Comparison of ENCODE assay signal across 8 cellular contexts in the genomic region with DNA sequence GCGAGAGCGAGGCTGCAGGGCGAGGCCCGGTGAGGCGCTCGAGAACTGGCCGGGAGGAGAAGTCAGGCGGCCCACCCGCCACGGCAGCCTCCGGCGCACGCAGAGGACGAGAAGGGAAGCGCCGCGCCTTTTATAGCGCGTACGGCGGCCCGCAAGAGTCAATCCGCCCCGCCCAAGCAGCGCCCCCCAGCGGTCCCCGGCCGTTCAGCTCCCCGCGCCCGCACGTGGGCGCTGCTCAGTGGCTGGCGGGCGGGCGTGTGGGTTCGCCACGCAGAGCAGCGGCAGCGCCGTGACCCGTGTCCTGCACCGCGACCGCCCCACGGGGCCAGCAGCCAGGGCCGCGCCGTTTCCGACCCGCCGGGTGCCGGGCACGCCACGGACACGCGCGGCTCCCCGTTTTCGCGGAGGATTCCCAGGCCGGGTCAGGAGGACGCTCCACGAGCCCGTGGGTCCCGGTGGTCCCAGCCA. TPM values are rescaled to one million over a fixed set of nuclear protein-coding genes. Genes with fewer than 3 reads are reported as not detected.
A peak's percentile ranks its signal among the peaks of the same experiment; 100 is the strongest.
DNase-seq lines count a peak whose midpoint lies in the region; TF ChIP-seq lines count a peak whose summit lies in the region.

No MANE protein-coding gene starts in this region.

- peaks cover 17% of the 10 kb centered on the region; the same call in 1 of the 2 replicates for H4K20me1 ChIP-seq in GM23248 (ENCODE audit: insufficient read depth)
- peaks cover 55% of the 10 kb centered on the region for H4K20me1 ChIP-seq in osteoblast (ENCODE audit: insufficient read depth, low read length)

- H3K4me3 Mint-ChIP-seq in activated naive CD4-positive, alpha-beta T cell treated with anti-CD3 and anti-CD28 coated beads, Interleukin-2, amount 10 ng/mL, durations not matched to agents 7 days and 5 days = peak overlapping the region; percentile 92

- H3K27ac ChIP-seq in GM23248 (peak overlapping the region; percentile 48), osteoblast (ENCODE audit: low read depth, low read length) (peak overlapping the region; percentile 76), testis (peak overlapping the region; percentile 56 to 68)

- TF ChIP-seq CTCF in LNCaP clone FGC (IDR thresholded peaks at IDR 0.05; ENCODE audit: control insufficient read depth, extremely low read depth, insufficient read depth) = peak; percentile 99
- peak; percentile 70 for TF ChIP-seq CTCF in osteoblast (IDR thresholded peaks at IDR 0.05; ENCODE audit: extremely low read depth, low read depth, low read length)
- TF ChIP-seq CTCF in testis (IDR thresholded peaks at IDR 0.05) = peak; percentile 83 to 100 (median 98)

- H3K4me3 ChIP-seq in GM23248 = peak overlapping the region; percentile 84
- peak overlapping the region; percentile 92 for H3K4me3 ChIP-seq in LNCaP clone FGC (ENCODE audit: low read depth, low read length)
- peak overlapping the region; percentile 99 for H3K4me3 ChIP-seq in osteoblast (ENCODE audit: insufficient read depth, low read length)
- H3K4me3 ChIP-seq in testis = peak overlapping the region; percentile 82 to 89

- CTCF ChIA-PET in activated naive CD4-positive, alpha-beta T cell treated with anti-CD3 and anti-CD28 coated beads, Interleukin-2, amount 10 ng/mL, durations not matched to agents 7 days and 5 days (lab: Charles Lee) = interaction anchor here (1.0 to 3.2 kb wide), 3 partner anchors 9 to 38 kb away, joined by 3 to 13 read pairs (median 4); no protein-coding TSS in a partner anchor

- H3K27ac Mint-ChIP-seq in activated naive CD4-positive, alpha-beta T cell treated with anti-CD3 and anti-CD28 coated beads, Interleukin-2, amount 10 ng/mL, durations not matched to agents 7 days and 5 days = no peak overlapping the region

- peak; percentile 81 for TF ChIP-seq POLR2A in testis (IDR thresholded peaks at IDR 0.05)

- H2AFZ ChIP-seq in GM23248 = peak overlapping the region; percentile 71
- H2AFZ ChIP-seq in osteoblast (ENCODE audit: low read length) = peak overlapping the region; percentile 78

- H3K4me1 ChIP-seq in GM23248 (ENCODE audit: insufficient read depth) = peaks cover 20% of the 10 kb centered on the region
- peaks cover 24% of the 10 kb centered on the region for H3K4me1 ChIP-seq in osteoblast (ENCODE audit: insufficient read depth, low read length)
- peaks cover 22% of the 10 kb centered on the region for H3K4me1 ChIP-seq in testis

- peaks cover 34% of the 10 kb centered on the region for H3K4me1 Mint-ChIP-seq in activated naive CD4-positive, alpha-beta T cell treated with anti-CD3 and anti-CD28 coated beads, Interleukin-2, amount 10 ng/mL, durations not matched to agents 7 days and 5 days

- peak; percentile 86 for DNase-seq in EH (ENCODE audit: low read depth)
- DNase-seq in GM23248 = peak; percentile 91
- peak; percentile 49 for DNase-seq in LNCaP clone FGC (ENCODE audit: low read depth)
- peak; percentile 83 for DNase-seq in SK-MEL-5 (ENCODE audit: low read depth, low spot score)
- peak; percentile 92 for DNase-seq in activated naive CD4-positive, alpha-beta T cell treated with anti-CD3 and anti-CD28 coated beads, Interleukin-2, amount 10 ng/mL, durations not matched to agents 7 days and 5 days
- DNase-seq in glomerular visceral epithelial cell (ENCODE audit: extremely low spot score) = peak; percentile 91
- DNase-seq in osteoblast (ENCODE audit: insufficient read length, low spot score, missing footprints) = peak; percentile 100
- peak; percentile 90 for DNase-seq in testis

- peak overlapping the region; percentile 98 for H3K4me2 ChIP-seq in GM23248 (ENCODE audit: unreplicated experiment)
- peak overlapping the region; percentile 100 for H3K4me2 ChIP-seq in osteoblast (ENCODE audit: insufficient read depth, low read length)

- H3K27me3 ChIP-seq in GM23248 (replicated peaks; ENCODE audit: insufficient read depth) (no peaks in the 10 kb centered on the region), osteoblast (ENCODE audit: insufficient read depth, low read length) (no peaks in the 10 kb centered on the region), testis (no peaks in the 10 kb centered on the region)

- peaks cover 38% of the 10 kb centered on the region for H3F3A ChIP-seq in GM23248 (ENCODE audit: insufficient read depth)

- peaks cover 15% of the 10 kb centered on the region; the same call in 1 of the 2 replicates for H3K36me3 ChIP-seq in GM23248 (ENCODE audit: low read depth)
- peaks cover 37% of the 10 kb centered on the region for H3K36me3 ChIP-seq in osteoblast (ENCODE audit: insufficient read depth, low read length)
- peaks cover 4% of the 10 kb centered on the region for H3K36me3 ChIP-seq in testis (ENCODE audit: low read depth, missing control alignments)

- peaks cover 10% of the 10 kb centered on the region for H3K27me3 Mint-ChIP-seq in activated naive CD4-positive, alpha-beta T cell treated with anti-CD3 and anti-CD28 coated beads, Interleukin-2, amount 10 ng/mL, durations not matched to agents 7 days and 5 days

- no peaks in the 10 kb centered on the region for H3K9me3 Mint-ChIP-seq in activated naive CD4-positive, alpha-beta T cell treated with anti-CD3 and anti-CD28 coated beads, Interleukin-2, amount 10 ng/mL, durations not matched to agents 7 days and 5 days

- H3K9me3 ChIP-seq in GM23248 (ENCODE audit: low read depth) (no peaks in the 10 kb centered on the region), osteoblast (ENCODE audit: low read depth, low read length) (no peaks in the 10 kb centered on the region), testis (no peaks in the 10 kb centered on the region)

- no peaks in the 10 kb centered on the region for H3K9me2 ChIP-seq in GM23248 (ENCODE audit: insufficient read depth)

- peak overlapping the region; percentile 94 for H3K9ac ChIP-seq in GM23248

- H3K79me2 ChIP-seq in GM23248 (ENCODE audit: insufficient read depth) = peaks cover 59% of the 10 kb centered on the region
- peaks cover 61% of the 10 kb centered on the region for H3K79me2 ChIP-seq in osteoblast (ENCODE audit: insufficient read depth, low read length)

- WGBS in GM23248 (ENCODE audit: low coverage in 1 of 2, low lambda C conversion rate in 2 of 2, missing lambda C conversion rate in 2 of 2), 2 experiments = 1 to 2% methylated on average over 23 to 51 of the region's 66 CpGs
- 1% methylated on average over 36 of the region's 66 CpGs; no CpG with 5 or more reads in 1 of the 2 donors for WGBS in testis, 2 donors

- peaks cover 32% of the 10 kb centered on the region for H3K36me3 Mint-ChIP-seq in activated naive CD4-positive, alpha-beta T cell treated with anti-CD3 and anti-CD28 coated beads, Interleukin-2, amount 10 ng/mL, durations not matched to agents 7 days and 5 days

- intact Hi-C loops in testis (cut with DNase I; ENCODE audit: low total_unique reads) = no loop called here

- in situ Hi-C loops in GM23248 (cut with MboI) (no loop called here), SK-MEL-5 (cut with HindIII; ENCODE audit: low pct_unique_long_range_greater_than_20kb, low sequenced_read_pairs) (no loop called here)

RNA-seq across cellular contexts. Expression of gene LCN10, which starts 14.6 kb away (rescaled TPM):
- not detected in 2 replicates for total RNA-seq in GM23248 (2014; rRNA removed; shearing (Covaris generic))
- polyA plus RNA-seq in GM23248 (2016; fragmentation: Nextera tagmentation; extraction: Ambion mirVana) (not detected in 2 replicates), testis (ENCODE audit: insufficient read depth, low read depth, low replicate concordance) (8.7 TPM)
- total RNA-seq in SK-MEL-5 (2014; rRNA removed; shearing (Covaris generic)) = not detected in 2 replicates
- polyA plus RNA-seq in SK-MEL-5 (2015; cell fraction: cytosol; rRNA removed) = not detected in 2 replicates
- 0.39 TPM in 1 of 2 replicates, not detected in the other for polyA plus RNA-seq in SK-MEL-5 (2015; cell fraction: nucleus; rRNA removed)
- total RNA-seq in osteoblast (not detected in 2 replicates), testis (10 to 100 TPM in 1 of 2 donors, 1 to 10 TPM in 1; 8.3 to 11.7 TPM)

RNA-seq across cellular contexts. Expression of gene DIPK1B, which starts 15.7 kb away (rescaled TPM):
- not detected in 2 replicates for total RNA-seq in GM23248 (2014; rRNA removed; shearing (Covaris generic))
- polyA plus RNA-seq in GM23248 (2016; fragmentation: Nextera tagmentation; extraction: Ambion mirVana) (0.15 TPM in 1 of 2 replicates, not detected in the other), testis (ENCODE audit: insufficient read depth, low read depth, low replicate concordance) (23.3 TPM)
- 42.0 and 45.6 TPM in 2 replicates for total RNA-seq in SK-MEL-5 (2014; rRNA removed; shearing (Covaris generic))
- polyA plus RNA-seq in SK-MEL-5 (2015; cell fraction: cytosol; rRNA removed) = 43.9 and 50.5 TPM in 2 replicates
- polyA plus RNA-seq in SK-MEL-5 (2015; cell fraction: nucleus; rRNA removed) = 65.7 and 66.9 TPM in 2 replicates
- total RNA-seq in osteoblast (not detected in 2 replicates), testis (10 to 100 TPM; 28.7 to 36.2 TPM)

RNA-seq across cellular contexts. Expression of gene LCN6, which starts 20.2 kb away (rescaled TPM):
- total RNA-seq in GM23248 (2014; rRNA removed; shearing (Covaris generic)) = not detected in 2 replicates
- polyA plus RNA-seq in GM23248 (2016; fragmentation: Nextera tagmentation; extraction: Ambion mirVana) = not detected in 2 replicates
- total RNA-seq in SK-MEL-5 (2014; rRNA removed; shearing (Covaris generic)) = not detected in 2 replicates
- not detected in 2 replicates for polyA plus RNA-seq in SK-MEL-5 (2015; cell fraction: cytosol; rRNA removed)
- polyA plus RNA-seq in SK-MEL-5 (2015; cell fraction: nucleus; rRNA removed) = not detected in 2 replicates
- not detected in 2 replicates for total RNA-seq in osteoblast
- total RNA-seq in testis = 10 to 100 TPM; 11.3 to 19.1 TPM
- polyA plus RNA-seq in testis (ENCODE audit: insufficient read depth, low read depth, low replicate concordance) = 7.8 TPM

RNA-seq across cellular contexts. Expression of gene LCN8, which starts 29.9 kb away (rescaled TPM):
- not detected in 2 replicates for total RNA-seq in GM23248 (2014; rRNA removed; shearing (Covaris generic))
- polyA plus RNA-seq in GM23248 (2016; fragmentation: Nextera tagmentation; extraction: Ambion mirVana) = not detected in 2 replicates
- total RNA-seq in SK-MEL-5 (2014; rRNA removed; shearing (Covaris generic)) = not detected in 2 replicates
- not detected in 2 replicates for polyA plus RNA-seq in SK-MEL-5 (2015; cell fraction: cytosol; rRNA removed)
- not detected in 2 replicates for polyA plus RNA-seq in SK-MEL-5 (2015; cell fraction: nucleus; rRNA removed)
- not detected in 2 replicates for total RNA-seq in osteoblast
- total RNA-seq in testis = not detected
- 2.0 TPM for polyA plus RNA-seq in testis (ENCODE audit: insufficient read depth, low read depth, low replicate concordance)

RNA-seq across cellular contexts. Expression of gene LCN15, which starts 36.2 kb away (rescaled TPM):
- total RNA-seq in GM23248 (2014; rRNA removed; shearing (Covaris generic)) = not detected in 2 replicates
- not detected in 2 replicates for polyA plus RNA-seq in GM23248 (2016; fragmentation: Nextera tagmentation; extraction: Ambion mirVana)
- total RNA-seq in SK-MEL-5 (2014; rRNA removed; shearing (Covaris generic)) = 0.05 and 0.21 TPM in 2 replicates
- 0.11 TPM in 1 of 2 replicates, not detected in the other for polyA plus RNA-seq in SK-MEL-5 (2015; cell fraction: cytosol; rRNA removed)
- polyA plus RNA-seq in SK-MEL-5 (2015; cell fraction: nucleus; rRNA removed) = 0.07 TPM in 1 of 2 replicates, not detected in the other
- total RNA-seq in osteoblast = not detected in 2 replicates
- total RNA-seq in testis = under 1 TPM in 1 of 2 donors, not detected in 1; 0.68 TPM
- 0.41 TPM for polyA plus RNA-seq in testis (ENCODE audit: insufficient read depth, low read depth, low replicate concordance)

Comparison
In these comparisons a context has a peak if more than half of its experiments do, and no peak if none do; other contexts are left out.
1. Peak in every context shown above with its lines: DNase-seq, H3K4me3 ChIP-seq and H3K27ac ChIP-seq.
2. DNase-seq: peak in every context shown above with its lines; median percentile 100 in osteoblast; 92 in activated naive CD4-positive, alpha-beta T cell treated with anti-CD3 and anti-CD28 coated beads, Interleukin-2, amount 10 ng/mL, durations not matched to agents 7 days and 5 days; 91 in GM23248; 91 in glomerular visceral epithelial cell; 90 in testis; 86 in EH; 83 in SK-MEL-5; 49 in LNCaP clone FGC.
3. RNA of gene DIPK1B, which starts 15.7 kb away (total RNA-seq): 42.0 to 45.6 TPM in SK-MEL-5 and 28.7 to 36.2 TPM in testis; not detected in GM23248 and not detected in osteoblast; every median in the first group is over 10 times any median in the second.
4. RNA of gene LCN6, which starts 20.2 kb away (total RNA-seq): 11.3 to 19.1 TPM in testis; not detected in GM23248, not detected in SK-MEL-5 and not detected in osteoblast; every median in the first group is over 10 times any median in the second.